ENCODE assay signal across 1 cellular context in genomic region chr6:69232506-69233194, GRCh38.
TF ChIP-seq lines count a peak whose summit lies in the region.

No MANE protein-coding gene starts in this region.

TF ChIP-seq in HepG2, 621 proteins besides CTCF, POLR2A, EP300 and RAD21 (continued from another document and continues in another):
- peak; percentile 92; the same call in 1 of the 2 replicates for TF ChIP-seq ZNF329 (CRISPR knock-in tag; IDR thresholded peaks at IDR 0.05; ENCODE audit: low read depth)
- TF ChIP-seq RXRA (CRISPR knock-in tag; IDR thresholded peaks at IDR 0.05): no peak; the same call in 1 of the 2 replicates
- no peak for TF ChIP-seq RCOR2 (CRISPR knock-in tag; IDR thresholded peaks at IDR 0.05)
- peak; percentile 99 for TF ChIP-seq ZNF232 (CRISPR knock-in tag; IDR thresholded peaks at IDR 0.05; ENCODE audit: borderline replicate concordance)
- TF ChIP-seq ATF3 (CRISPR knock-in tag; IDR thresholded peaks at IDR 0.05): peak; percentile 91
- 0 out of 2 replicates have a peak, but pooled peaks have one; percentile 48 for TF ChIP-seq CREBL2 (CRISPR knock-in tag; IDR thresholded peaks at IDR 0.05; ENCODE audit: borderline replicate concordance)
- TF ChIP-seq BCLAF1 (IDR thresholded peaks at IDR 0.05): no peak
- TF ChIP-seq HNRNPL (IDR thresholded peaks at IDR 0.05; ENCODE audit: low read depth, low read length): no peak
- TF ChIP-seq MAF1 (CRISPR knock-in tag; IDR thresholded peaks at IDR 0.05; ENCODE audit: borderline replicate concordance): peak; percentile 98
- TF ChIP-seq ZNF414 (CRISPR knock-in tag; IDR thresholded peaks at IDR 0.05): 0 out of 2 replicates have a peak, but pooled peaks have one; percentile 42
- no peak; the same call in 1 of the 2 replicates for TF ChIP-seq ZC3H13 (CRISPR knock-in tag; IDR thresholded peaks at IDR 0.05)
- TF ChIP-seq HCFC1 (IDR thresholded peaks at IDR 0.05; ENCODE audit: low read depth, low read length): no peak
- TF ChIP-seq PBX3 (CRISPR knock-in tag; IDR thresholded peaks at IDR 0.05; ENCODE audit: borderline replicate concordance): peak; percentile 93
- peak; percentile 76 for TF ChIP-seq SP4 (CRISPR knock-in tag; IDR thresholded peaks at IDR 0.05)
- no peak for TF ChIP-seq SKIL (CRISPR knock-in tag; IDR thresholded peaks at IDR 0.05; ENCODE audit: borderline replicate concordance)
- peak; percentile 83; the same call in 1 of the 2 replicates for TF ChIP-seq ZNF17 (CRISPR knock-in tag; IDR thresholded peaks at IDR 0.05)
- no peak for TF ChIP-seq GABPA (IDR thresholded peaks at IDR 0.05; ENCODE audit: low read depth, low read length)
- peak; percentile 48; the same call in 1 of the 2 replicates for TF ChIP-seq GABPA (CRISPR knock-in tag; IDR thresholded peaks at IDR 0.05; ENCODE audit: low read depth)
- TF ChIP-seq AKAP8 (CRISPR knock-in tag; IDR thresholded peaks at IDR 0.05): no peak
- peak; percentile 85; the same call in 1 of the 2 replicates for TF ChIP-seq PRMT3 (CRISPR knock-in tag; IDR thresholded peaks at IDR 0.05; ENCODE audit: borderline replicate concordance, low read depth)
- peak; percentile 81 for TF ChIP-seq ZNF281 (CRISPR knock-in tag; IDR thresholded peaks at IDR 0.05; ENCODE audit: borderline replicate concordance)
- peak; percentile 99 for TF ChIP-seq BORCS8-MEF2B (CRISPR knock-in tag; IDR thresholded peaks at IDR 0.05)
- peak; percentile 98 for TF ChIP-seq KLF11 (CRISPR knock-in tag; IDR thresholded peaks at IDR 0.05)
- no peak for TF ChIP-seq SP2 (CRISPR knock-in tag; IDR thresholded peaks at IDR 0.05)
- peak; percentile 83 for TF ChIP-seq TBX2 (CRISPR knock-in tag; IDR thresholded peaks at IDR 0.05; ENCODE audit: borderline replicate concordance)
- peak; percentile 96 for TF ChIP-seq MLXIP (CRISPR knock-in tag; IDR thresholded peaks at IDR 0.05; ENCODE audit: borderline replicate concordance)
- no peak for TF ChIP-seq DPF2 (CRISPR knock-in tag; IDR thresholded peaks at IDR 0.05; ENCODE audit: borderline replicate concordance, low read depth)
- 0 out of 2 replicates have a peak, but pooled peaks have one; percentile 71 for TF ChIP-seq ZNF276 (CRISPR knock-in tag; IDR thresholded peaks at IDR 0.05; ENCODE audit: low read depth)
- TF ChIP-seq ZNF546 (CRISPR knock-in tag; conservative IDR thresholded peaks at IDR 0.05): peak; percentile 95
- TF ChIP-seq MAFF (IDR thresholded peaks at IDR 0.05; ENCODE audit: low read depth, low read length): no peak
- peak; percentile 85; the same call in 1 of the 2 replicates for TF ChIP-seq ZNF724P (CRISPR knock-in tag; IDR thresholded peaks at IDR 0.05; ENCODE audit: borderline replicate concordance)
- peak; percentile 84 for TF ChIP-seq ZBTB7B (CRISPR knock-in tag; IDR thresholded peaks at IDR 0.05)
- TF ChIP-seq ZMYM3 (CRISPR knock-in tag; IDR thresholded peaks at IDR 0.05): no peak
- TF ChIP-seq ZNF256 (CRISPR knock-in tag; conservative IDR thresholded peaks at IDR 0.05): peak; percentile 98
- 0 out of 2 replicates have a peak, but pooled peaks have one; percentile 80 for TF ChIP-seq ZNF432 (CRISPR knock-in tag; IDR thresholded peaks at IDR 0.05; ENCODE audit: borderline replicate concordance)
- TF ChIP-seq ZNF33B (CRISPR knock-in tag; IDR thresholded peaks at IDR 0.05): peak; percentile 64; the same call in 1 of the 2 replicates
- TF ChIP-seq ZNF629 (CRISPR knock-in tag; conservative IDR thresholded peaks at IDR 0.05): peak; percentile 48
- no peak for TF ChIP-seq SSRP1 (CRISPR knock-in tag; IDR thresholded peaks at IDR 0.05)
- peak; percentile 60; the same call in 1 of the 2 replicates for TF ChIP-seq KAT7 (CRISPR knock-in tag; IDR thresholded peaks at IDR 0.05; ENCODE audit: borderline replicate concordance)
- TF ChIP-seq GTF2F1 (IDR thresholded peaks at IDR 0.05; ENCODE audit: low read length): no peak
- TF ChIP-seq PATZ1 (CRISPR knock-in tag; IDR thresholded peaks at IDR 0.05): peak; percentile 66
- peak; percentile 99 for TF ChIP-seq ZFP37 (CRISPR knock-in tag; IDR thresholded peaks at IDR 0.05; ENCODE audit: borderline replicate concordance)
- TF ChIP-seq PAF1 (CRISPR knock-in tag; IDR thresholded peaks at IDR 0.05): no peak
- no peak for TF ChIP-seq ZFP36 (IDR thresholded peaks at IDR 0.05; ENCODE audit: borderline replicate concordance, low read depth, low read length, partially characterized antibody)
